ENCODE assay signal across 30 cellular contexts in the genomic region with DNA sequence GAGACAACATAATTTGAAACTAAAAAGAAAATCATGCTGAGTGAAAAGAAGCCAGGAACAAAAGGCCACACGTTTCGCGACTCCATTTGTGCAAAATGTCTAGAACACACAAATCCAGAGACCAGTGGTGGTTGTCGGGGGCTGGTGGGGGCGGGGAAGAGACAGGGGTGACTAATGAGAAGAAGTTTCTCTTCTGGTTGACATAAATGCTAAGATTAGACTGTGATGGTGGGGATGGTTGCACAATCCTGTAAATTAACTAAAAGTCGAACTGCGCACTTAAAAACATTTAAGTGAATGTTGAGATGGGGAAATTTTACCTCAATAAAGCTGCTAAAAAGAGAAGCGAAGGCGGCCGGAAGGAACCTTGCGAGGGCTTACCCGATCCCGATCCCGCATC. TPM values are rescaled to one million over a fixed set of nuclear protein-coding genes. Genes with fewer than 3 reads are reported as not detected.
DNase-seq lines count a peak whose midpoint lies in the region.
"Had no signal": no experiment of that assay in that cellular context is flagged by ENCODE, and none has a peak within 500 bp of the region (broad histone marks: within the 10 kb centered on the region; RNA-seq: fewer than 3 reads in every experiment).

No MANE protein-coding gene starts in this region.

- DNase-seq in activated naive CD4-positive, alpha-beta T cell treated with anti-CD3 and anti-CD28 coated beads, Interleukin-2, amount 50 U/mL, for 16 hours, result no peak
- peak; percentile 66 for DNase-seq in NOMO-1 treated with dmso at 0.1 percent for 144 hours (lab: John Stamatoyannopoulos, UW; ENCODE audit: unreplicated experiment)
- peak in 11 of 61 donors; percentile 4 to 77 (median 35) for DNase-seq in caudate nucleus (lab: John Stamatoyannopoulos, UW)
- DNase-seq in Kasumi-1 (lab: John Stamatoyannopoulos, UW), result no peak
- DNase-seq in mesendoderm, result no peak
- DNase-seq: activated gamma-delta T cell treated with Interleukin-2 at 50 U/mL for 16 hours; amniotic stem cell; C1 segment of cervical spinal cord; Calu3; DND-41; effector CD8-positive, alpha-beta T cell; erythroblast; heart right ventricle; HFFc6; left cardiac atrium; mammary epithelial cell; MM.1S; NCI-H1694 treated with DMSO at 0.1 percent for 48 hours; NCI-H2171; NCI-H526; stimulated activated naive B cell treated with anti-CD40 and anti-IgM and Interleukin-4, amounts not matched to agents 10 μg/mL and 1 μg/mL and 100 μg/mL, for 72 hours; testis; WERI-Rb-1 had no signal

- H2AK5ac ChIP-seq in mesendoderm (ENCODE audit: low read length), result no peak overlapping the region

- H3K27ac ChIP-seq in caudate nucleus (ENCODE audit: low read depth, low read length) (peak overlapping the region; percentile 36), subcutaneous abdominal adipose tissue (ENCODE audit: low read depth, low read length) (peak overlapping the region; percentile 50), mesendoderm (ENCODE audit: low read depth, low read length) (no peak overlapping the region)
- H3K27ac ChIP-seq: neutrophil, skin epidermis, testis, WERI-Rb-1 had no signal

- H3K27me3 Mint-ChIP-seq in activated naive CD4-positive, alpha-beta T cell treated with anti-CD3 and anti-CD28 coated beads, Interleukin-2, amount 50 U/mL, for 24 hours, result no peaks in the 10 kb centered on the region
- H3K27me3 Mint-ChIP-seq: stimulated activated naive B cell treated with anti-CD40 and anti-IgM and Interleukin-4, amounts not matched to agents 10 μg/mL and 1 μg/mL and 100 μg/mL, for 72 hours had no signal

- peaks cover under 1 to 65% (median 59%) of the 10 kb centered on the region in 5 donors for H3K36me3 ChIP-seq in subcutaneous abdominal adipose tissue (ENCODE audit: control insufficient read depth in 5 of 5, insufficient read depth in 5 of 5, low read length in 5 of 5)
- peaks cover 18% of the 10 kb centered on the region for H3K36me3 ChIP-seq in mesendoderm (ENCODE audit: control insufficient read depth, insufficient read depth, low read length)

- H3K4me1 ChIP-seq in subcutaneous abdominal adipose tissue (ENCODE audit: control insufficient read depth in 5 of 5, insufficient read depth in 5 of 5, low read length in 5 of 5) (peaks cover 10 to 52% (median 29%) of the 10 kb centered on the region in 5 donors), mesendoderm (ENCODE audit: control insufficient read depth, low read depth, low read length) (peaks cover 3% of the 10 kb centered on the region)

- H3K27me3 ChIP-seq in subcutaneous abdominal adipose tissue (ENCODE audit: control insufficient read depth in 5 of 5, insufficient read depth in 4 of 5, low read length in 5 of 5) (no peaks in the 10 kb centered on the region), mesendoderm (ENCODE audit: insufficient read depth, low read length, poor library complexity) (no peaks in the 10 kb centered on the region)
- H3K27me3 ChIP-seq: heart right ventricle, neutrophil, testis had no signal

- peaks cover 43% of the 10 kb centered on the region for H3K79me2 ChIP-seq in mesendoderm (ENCODE audit: control insufficient read depth, insufficient read depth, low read length)

- no peak overlapping the region for H2BK5ac ChIP-seq in mesendoderm (ENCODE audit: low read length)

- no peaks in the 10 kb centered on the region for H3K9me3 ChIP-seq in subcutaneous abdominal adipose tissue (ENCODE audit: control insufficient read depth in 5 of 5, low read length in 5 of 5)
- H3K9me3 ChIP-seq: heart right ventricle, neutrophil, testis had no signal

- peaks cover 12% of the 10 kb centered on the region for H3K79me1 ChIP-seq in mesendoderm (ENCODE audit: low read length)

- H3K4me1 Mint-ChIP-seq in activated naive CD4-positive, alpha-beta T cell treated with anti-CD3 and anti-CD28 coated beads, Interleukin-2, amount 50 U/mL, for 24 hours, result peaks cover 19% of the 10 kb centered on the region

- WGBS in mesendoderm (ENCODE audit: extremely low coverage, insufficient coverage, low lambda C conversion rate), result no CpG with 5 or more reads among the region's 14 CpGs

- no peak overlapping the region for H2BK15ac ChIP-seq in mesendoderm (replicated peaks; ENCODE audit: low read depth)

- no peaks in the 10 kb centered on the region for H3K9me3 Mint-ChIP-seq in activated naive CD4-positive, alpha-beta T cell treated with anti-CD3 and anti-CD28 coated beads, Interleukin-2, amount 50 U/mL, for 24 hours
- H3K9me3 Mint-ChIP-seq: GM23338; HFFc6; stimulated activated naive B cell treated with anti-CD40 and anti-IgM and Interleukin-4, amounts not matched to agents 10 μg/mL and 1 μg/mL and 100 μg/mL, for 72 hours had no signal

- no peak overlapping the region for H3K4me3 Mint-ChIP-seq in activated naive CD4-positive, alpha-beta T cell treated with anti-CD3 and anti-CD28 coated beads, Interleukin-2, amount 50 U/mL, for 24 hours
- H3K4me3 Mint-ChIP-seq: GM23338; HFFc6; stimulated activated naive B cell treated with anti-CD40 and anti-IgM and Interleukin-4, amounts not matched to agents 10 μg/mL and 1 μg/mL and 100 μg/mL, for 72 hours had no signal

- H3K4me3 ChIP-seq in subcutaneous abdominal adipose tissue (ENCODE audit: low read depth in 1 of 5, low read length in 5 of 5) (no peak overlapping the region), mesendoderm (ENCODE audit: low read length) (no peak overlapping the region)
- H3K4me3 ChIP-seq: GM12878, GM23338, heart right ventricle, K562, skin epidermis, testis had no signal

- no peak overlapping the region for H2BK120ac ChIP-seq in mesendoderm (ENCODE audit: low read depth, low read length)

- H3K23ac ChIP-seq in mesendoderm (ENCODE audit: low read length), result no peak overlapping the region

- H3K4ac ChIP-seq in mesendoderm (ENCODE audit: low read depth, low read length), result no peak overlapping the region

- H3K9ac ChIP-seq in subcutaneous abdominal adipose tissue (ENCODE audit: low read length in 5 of 5) (no peak overlapping the region), mesendoderm (ENCODE audit: low read length) (no peak overlapping the region)

- H3K56ac ChIP-seq in mesendoderm (ENCODE audit: low read length), result no peak overlapping the region

- peak overlapping the region; percentile 41 for H3K27ac Mint-ChIP-seq in activated naive CD4-positive, alpha-beta T cell treated with anti-CD3 and anti-CD28 coated beads, Interleukin-2, amount 50 U/mL, for 24 hours
- H3K27ac Mint-ChIP-seq: GM23338 had no signal

- no peak overlapping the region for H3K18ac ChIP-seq in mesendoderm (ENCODE audit: low read length)

- no peak overlapping the region for H4K8ac ChIP-seq in mesendoderm (ENCODE audit: low read depth, low read length)

- H4K5ac ChIP-seq in mesendoderm (ENCODE audit: low read length), result no peak overlapping the region

- H3K4me2 ChIP-seq in mesendoderm (ENCODE audit: low read length), result no peak overlapping the region
- H3K4me2 ChIP-seq: GM23338 had no signal

- H3K36me3 Mint-ChIP-seq in activated naive CD4-positive, alpha-beta T cell treated with anti-CD3 and anti-CD28 coated beads, Interleukin-2, amount 50 U/mL, for 24 hours, result peaks cover 3% of the 10 kb centered on the region

RNA-seq across cellular contexts. Expression of gene AKAP8, which starts 7.1 kb away (rescaled TPM):
- polyA plus RNA-seq in mesendoderm (2013, experiment 1 of 2), result 27.7 TPM
- 27.0 TPM for polyA plus RNA-seq in mesendoderm (2013, experiment 2 of 2)

RNA-seq across cellular contexts. Expression of gene BRD4, which starts 40.1 kb away (rescaled TPM):
- polyA plus RNA-seq in mesendoderm (2013, experiment 1 of 2), result 94.5 TPM
- polyA plus RNA-seq in mesendoderm (2013, experiment 2 of 2), result 93.4 TPM

RNA-seq across cellular contexts. Expression of gene AKAP8L, which starts 46.3 kb away (rescaled TPM):
- 53.6 TPM for polyA plus RNA-seq in mesendoderm (2013, experiment 1 of 2)
- polyA plus RNA-seq in mesendoderm (2013, experiment 2 of 2), result 52.1 TPM
